ENCODE assay signal across 31 cellular contexts in the genomic region with DNA sequence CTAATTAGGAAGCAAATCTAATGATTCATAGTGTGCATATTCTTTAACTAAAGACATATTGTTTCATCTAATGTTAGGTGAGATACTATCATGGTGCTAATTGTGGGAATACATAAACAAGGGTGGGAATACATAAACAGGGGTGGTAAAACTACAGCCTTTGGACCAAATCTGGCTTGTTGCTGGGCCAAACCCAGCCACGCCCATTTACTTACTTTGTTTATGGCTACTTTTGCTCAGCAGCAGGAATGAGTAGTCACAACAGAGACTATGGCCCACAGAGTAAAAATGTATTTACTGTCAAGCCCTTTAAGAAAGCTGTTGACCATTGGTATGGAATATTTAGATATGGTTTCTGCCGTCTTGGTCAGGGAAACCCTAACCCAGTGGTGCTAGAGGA.
"Had no signal": no experiment of that assay in that cellular context is flagged by ENCODE, and none has a peak within 500 bp of the region (broad histone marks: within the 10 kb centered on the region; RNA-seq: fewer than 3 reads in every experiment).

No MANE protein-coding gene starts in this region.

- DNase-seq: activated B cell treated with CpG ODN at 0.5 μM for 24 hours; activated CD4-positive, alpha-beta memory T cell treated with anti-CD3 and anti-CD28 coated beads for 36 hours; activated CD4-positive, alpha-beta T cell treated with anti-CD3 and anti-CD28 coated beads for 4 hours; activated CD4-positive, alpha-beta T cell treated with anti-CD3 and anti-CD28 coated beads, Interleukin-2, amount 10 ng/mL, durations not matched to agents 24 days and 14 days; activated CD4-positive, alpha-beta T cell treated with anti-CD3 and anti-CD28 coated beads, Interleukin-2, amount 50 U/mL, for 1 hour; activated CD4-positive, alpha-beta T cell treated with anti-CD3 and anti-CD28 coated beads, Interleukin-2, amount 50 U/mL, for 4 hours; activated CD4-positive, CD25-positive, alpha-beta regulatory T cell treated with anti-CD3 and anti-CD28 coated beads, Interleukin-2, amount 50 U/mL, for 72 hours; activated CD8-positive, alpha-beta memory T cell treated with anti-CD3 and anti-CD28 coated beads, Interleukin-2, amount 50 U/mL, for 4 hours; activated CD8-positive, alpha-beta T cell treated with anti-CD3 and anti-CD28 coated beads for 36 hours; activated effector memory CD4-positive, alpha-beta T cell treated with anti-CD3 and anti-CD28 coated beads, Interleukin-2, amount 50 U/mL, for 16 hours; activated naive CD4-positive, alpha-beta T cell treated with anti-CD3 and anti-CD28 coated beads, Interleukin-2, amount 10 ng/mL, durations not matched to agents 7 days and 5 days; activated naive CD4-positive, alpha-beta T cell treated with Interleukin-2 at 50 U/mL for 16 hours; activated naive CD8-positive, alpha-beta T cell treated with anti-CD3 and anti-CD28 coated beads, Interleukin-2, amount 10 ng/mL, durations not matched to agents 7 days and 5 days; activated naive CD8-positive, alpha-beta T cell treated with anti-CD3 and anti-CD28 coated beads, Interleukin-2, amount 50 U/mL, for 24 hours; activated T-cell treated with anti-CD3 and anti-CD28 coated beads for 4 hours; activated T-cell treated with anti-CD3 and anti-CD28 coated beads, Interleukin-2, amount 50 U/mL, for 1 hour; activated T-cell treated with anti-CD3 and anti-CD28 coated beads, Interleukin-2, amount 50 U/mL, for 4 hours; activated T-cell treated with anti-CD3 and anti-CD28 coated beads, Interleukin-2, amount 50 U/mL, for 72 hours; amygdala; anterior cingulate cortex; caudate nucleus; cerebellar nuclear complex; T-helper 1 cell; T-helper 2 cell; T-helper 9 cell had no signal

- H3K36me3 ChIP-seq: cardiac muscle cell had no signal

- ATAC-seq: activated CD8-positive, alpha-beta T cell treated with anti-CD3 and anti-CD28 coated beads for 36 hours; activated naive CD8-positive, alpha-beta T cell treated with anti-CD3 and anti-CD28 coated beads, Interleukin-2, amount 50 U/mL, for 24 hours; activated T-cell treated with anti-CD3 and anti-CD28 coated beads, Interleukin-2, amount 50 U/mL, for 4 hours; activated T-cell treated with anti-CD3 and anti-CD28 coated beads, Interleukin-2, amount 50 U/mL, for 72 hours; activated T-helper 17 cell treated with anti-CD3 and anti-CD28 coated beads, Interleukin-2, amount 50 U/mL, for 72 hours had no signal

- H3K27ac ChIP-seq: ascending aorta, cardiac muscle cell, VCaP had no signal

- FAIRE-seq: bronchial epithelial cell, TTC549 had no signal

- H3K9me3 ChIP-seq: ascending aorta had no signal

- H3K27me3 ChIP-seq: ascending aorta, cardiac muscle cell had no signal

- H3K4me3 ChIP-seq: ascending aorta, cardiac muscle cell had no signal
